Comparison of ENCODE assay signal across 8 cellular contexts in the genomic region with DNA sequence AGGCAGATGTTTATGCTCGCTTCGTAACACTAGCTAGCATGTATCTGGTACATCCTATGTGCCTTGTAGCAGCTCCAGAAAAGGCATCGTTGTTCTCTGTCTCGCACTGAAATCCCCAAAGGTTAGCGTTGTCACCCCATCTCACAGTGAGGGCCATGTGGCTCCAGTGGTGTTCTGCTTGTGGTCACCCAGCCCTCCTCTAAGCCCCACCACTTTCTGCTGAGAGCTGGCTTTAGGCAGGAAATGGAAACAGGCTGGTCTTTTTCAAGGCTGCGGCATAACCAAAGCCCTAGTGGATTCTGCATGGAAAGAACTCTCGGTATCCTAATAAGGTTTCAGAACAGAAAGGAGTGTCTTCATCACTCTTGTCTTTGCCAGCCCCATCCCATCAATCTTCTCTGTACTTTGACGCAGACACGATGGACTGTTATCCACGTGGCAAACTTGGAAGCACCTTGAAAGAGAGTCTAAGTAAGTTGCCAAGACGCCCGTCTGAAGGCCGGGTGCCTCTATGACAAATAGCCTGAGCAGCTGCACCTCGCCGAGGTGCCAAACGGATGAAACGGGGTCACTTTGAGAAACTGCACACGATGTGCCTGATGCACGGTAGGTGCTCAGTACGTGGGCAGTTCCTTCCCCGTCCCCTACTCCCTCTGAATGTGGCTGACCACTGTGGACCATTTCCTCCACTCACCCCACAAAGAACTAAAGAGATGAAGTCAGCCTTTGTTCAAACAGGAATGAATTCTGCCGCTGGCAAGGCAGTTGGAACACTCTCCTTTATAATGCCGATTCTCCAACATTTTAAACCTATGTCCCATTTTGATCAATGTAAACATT. TPM values are rescaled to one million over a fixed set of nuclear protein-coding genes. Genes with fewer than 3 reads are reported as not detected.
DNase-seq lines count a peak whose midpoint lies in the region; ATAC-seq and TF ChIP-seq lines count a peak whose summit lies in the region.

No MANE protein-coding gene starts in this region.

- peak; percentile 23 for ATAC-seq in GM21786 (IDR thresholded peaks at IDR 0.05; ENCODE audit: unreplicated experiment)
- ATAC-seq in SK-N-SH treated with all-trans-retinoic acid at 6 μM for 48 hours, result peak; percentile 48
- peak; percentile 7 for ATAC-seq in upper lobe of right lung
- ATAC-seq in HG03469 (IDR thresholded peaks at IDR 0.05; ENCODE audit: unreplicated experiment), result no peak

- no peaks in the 10 kb centered on the region for H3K27me3 ChIP-seq in BE2C
- no peaks in the 10 kb centered on the region for H3K27me3 ChIP-seq in hepatocyte
- no peaks in the 10 kb centered on the region for H3K27me3 ChIP-seq in upper lobe of right lung

- intact Hi-C loops in upper lobe of right lung (cut with DNase I), result no loop called here

- H4K20me1 ChIP-seq in hepatocyte (ENCODE audit: insufficient read depth, poor library complexity, severe bottlenecking), result no peaks in the 10 kb centered on the region

- H3K36me3 ChIP-seq in BE2C, result no peaks in the 10 kb centered on the region
- H3K36me3 ChIP-seq in hepatocyte (replicated peaks; ENCODE audit: insufficient read depth, low read depth), result no peaks in the 10 kb centered on the region
- no peaks in the 10 kb centered on the region for H3K36me3 ChIP-seq in upper lobe of right lung

- no peaks in the 10 kb centered on the region for H3K9me2 ChIP-seq in hepatocyte (replicated peaks; ENCODE audit: insufficient read depth)

- H3K4me1 ChIP-seq in BE2C, result peaks cover 11% of the 10 kb centered on the region
- peaks cover 3% of the 10 kb centered on the region for H3K4me1 ChIP-seq in hepatocyte (ENCODE audit: insufficient read depth)
- peaks cover 40% of the 10 kb centered on the region for H3K4me1 ChIP-seq in upper lobe of right lung

- H3K79me2 ChIP-seq in hepatocyte, result no peaks in the 10 kb centered on the region

- H3K4me3 ChIP-seq in BE2C (ENCODE audit: low read depth, low read length), result peak overlapping the region; percentile 31
- no peak overlapping the region for H3K4me3 ChIP-seq in hepatocyte
- H3K4me3 ChIP-seq in upper lobe of right lung, result peak overlapping the region; percentile 8

- H2AFZ ChIP-seq in hepatocyte, result no peak overlapping the region

- H3K27ac ChIP-seq in hepatocyte (peak overlapping the region; percentile 41), upper lobe of right lung (peak overlapping the region; percentile 70)

- H3K4me2 ChIP-seq in hepatocyte, result peak overlapping the region; percentile 48

- 80% methylated on average over 23 of the region's 23 CpGs for WGBS in hepatocyte (ENCODE audit: low lambda C conversion rate, missing lambda C conversion rate)

- DNase-seq in BE2C, result peak; percentile 72
- DNase-seq in hepatocyte (ENCODE audit: low spot score), result peak; percentile 31
- no peak for DNase-seq in upper lobe of right lung
- no peak for DNase-seq in GM19238 (ENCODE audit: insufficient read length, low spot score)
- DNase-seq in NCI-H2227 treated with DMSO at 0.1 percent for 48 hours (lab: John Stamatoyannopoulos, UW), result no peak

- no peak for TF ChIP-seq CTCF in BE2C (IDR thresholded peaks at IDR 0.05; ENCODE audit: low read depth, low read length)
- no peak for TF ChIP-seq CTCF in hepatocyte (IDR thresholded peaks at IDR 0.05; ENCODE audit: poor library complexity)
- no peak for TF ChIP-seq CTCF in upper lobe of right lung (IDR thresholded peaks at IDR 0.05)

- H3K9me3 ChIP-seq in BE2C (no peaks in the 10 kb centered on the region), hepatocyte (ENCODE audit: low read depth) (no peaks in the 10 kb centered on the region), upper lobe of right lung (no peaks in the 10 kb centered on the region)

TF ChIP-seq in SK-N-SH treated with all-trans-retinoic acid at 6 μM for 48 hours, 23 proteins besides CTCF, POLR2A, EP300 and RAD21:
- peak; percentile 27; the same call in 1 of the 2 replicates for TF ChIP-seq TCF4 (CRISPR knock-in tag; IDR thresholded peaks at IDR 0.05; ENCODE audit: borderline replicate concordance)
- TF ChIP-seq ESRRG (CRISPR knock-in tag; IDR thresholded peaks at IDR 0.05), result no peak

RNA-seq across cellular contexts. Expression of gene MEF2A, which starts 57.8 kb away (rescaled TPM):
- 22.5 TPM for polyA plus RNA-seq in BE2C (2012; ENCODE audit: insufficient read depth, insufficient read length, low read depth)
- total RNA-seq in hepatocyte (43.9 and 56.7 TPM in 2 replicates), upper lobe of right lung (86.8 TPM)
- 18.0 and 20.4 TPM in 2 replicates for polyA plus RNA-seq in hepatocyte

Comparison
In these comparisons a context has a peak if more than half of its experiments do, and no peak if none do; other contexts are left out.
1. DNase-seq: peak in BE2C (single experiment) and hepatocyte (single experiment); none in upper lobe of right lung (single experiment), GM19238 (single experiment) and NCI-H2227 treated with DMSO at 0.1 percent for 48 hours (single experiment).